In genomic region chr10:31656820-31657470, GRCh38 we compare ENCODE assay signal across 18 cellular contexts.
DNase-seq lines count a peak whose midpoint lies in the region; ATAC-seq and TF ChIP-seq lines count a peak whose summit lies in the region.
"Had no signal": no experiment of that assay in that cellular context is flagged by ENCODE, and none has a peak within 500 bp of the region (broad histone marks: within the 10 kb centered on the region; RNA-seq: fewer than 3 reads in every experiment).

No MANE protein-coding gene starts in this region.

- peaks cover 7% of the 10 kb centered on the region; the same call in 1 of the 2 replicates for H3K4me1 ChIP-seq in GM23338 (ENCODE audit: insufficient read depth)
- H3K4me1 ChIP-seq: Peyer's patch had no signal

- no peak overlapping the region for H3K4me2 ChIP-seq in GM23338

- H4K20me1 ChIP-seq in GM23338 (replicated peaks; ENCODE audit: insufficient read depth): no peaks in the 10 kb centered on the region

- H2AFZ ChIP-seq in GM23338: 0 out of 2 replicates have a peak overlapping the region, but pooled peaks have one; percentile 19

- no peaks in the 10 kb centered on the region for H3K79me2 ChIP-seq in GM23338 (replicated peaks; ENCODE audit: insufficient read depth)

- CTCF ChIA-PET in RWPE1 (lab: Yijun Ruan, JAX): interaction anchor here (0.7 kb wide), 1 partner anchor 19 kb away, joined by 5 read pairs; no protein-coding TSS in a partner anchor

- H3K4me3 Mint-ChIP-seq in GM23338: no peak overlapping the region
- H3K4me3 Mint-ChIP-seq: activated naive CD8-positive, alpha-beta T cell treated with anti-CD3 and anti-CD28 coated beads for 36 hours; activated T-cell treated with anti-CD3 and anti-CD28 coated beads, Interleukin-2, amount 50 U/mL, for 4 hours; central memory CD8-positive, alpha-beta T cell had no signal

- H3K4me3 ChIP-seq in GM23338: no peak overlapping the region
- H3K4me3 ChIP-seq: GM12878, Peyer's patch had no signal

- no peak overlapping the region for H3K27ac ChIP-seq in GM23338 (ENCODE audit: low read depth)
- H3K27ac ChIP-seq in RWPE1: no peak overlapping the region
- H3K27ac ChIP-seq: Peyer's patch, VCaP had no signal

- no peaks in the 10 kb centered on the region for H3F3A ChIP-seq in GM23338 (replicated peaks; ENCODE audit: low read depth)

- H3K36me3 Mint-ChIP-seq in GM23338 (ENCODE audit: low read depth): no peaks in the 10 kb centered on the region
- H3K36me3 Mint-ChIP-seq: activated naive CD8-positive, alpha-beta T cell treated with anti-CD3 and anti-CD28 coated beads for 36 hours had no signal

- no peak overlapping the region for H3K27ac Mint-ChIP-seq in GM23338
- H3K27ac Mint-ChIP-seq: activated naive CD8-positive, alpha-beta T cell treated with anti-CD3 and anti-CD28 coated beads for 36 hours had no signal

- DNase-seq in GM23338 (ENCODE audit: low spot score) (no peak), dermis microvascular lymphatic vessel endothelial cell (ENCODE audit: low read depth in 2 of 2) (peak; percentile 42 to 73), left kidney (ENCODE audit: low read depth, low spot score) (peak; percentile 10), smooth muscle cell of the brain vasculature (ENCODE audit: low read depth, low spot score) (peak; percentile 57), RWPE1 (ENCODE audit: low spot score) (no peak), NCI-H748 (lab: John Stamatoyannopoulos, UW; ENCODE audit: unreplicated experiment) (no peak)
- DNase-seq: activated CD4-positive, alpha-beta T cell treated with anti-CD3 and anti-CD28 coated beads, Interleukin-2, amount 50 U/mL, for 48 hours; activated naive CD8-positive, alpha-beta T cell treated with anti-CD3 and anti-CD28 coated beads for 36 hours; activated T-cell treated with anti-CD3 and anti-CD28 coated beads, Interleukin-2, amount 50 U/mL, for 4 hours; occipital lobe; Peyer's patch; stimulated activated naive CD4-positive, alpha-beta T cell; SW 1271 had no signal

- no peaks in the 10 kb centered on the region for H3K36me3 ChIP-seq in GM23338 (ENCODE audit: insufficient read depth)
- H3K36me3 ChIP-seq: Peyer's patch had no signal

- no peak for TF ChIP-seq CTCF in GM23338 (conservative IDR thresholded peaks at IDR 0.05; ENCODE audit: low read depth in 2 of 2)
- TF ChIP-seq CTCF in RWPE1 (conservative IDR thresholded peaks at IDR 0.05; ENCODE audit: low read depth): no peak

- no peaks in the 10 kb centered on the region for H3K27me3 Mint-ChIP-seq in GM23338 (ENCODE audit: insufficient read depth, low read depth, poor library complexity)

- ATAC-seq in GM23338 (no peak), esophagus mucosa (no peak), GM19035 (IDR thresholded peaks at IDR 0.05; ENCODE audit: unreplicated experiment) (no peak)
- ATAC-seq: activated T-cell treated with anti-CD3 and anti-CD28 coated beads, Interleukin-2, amount 50 U/mL, for 4 hours; GM12878 had no signal

- POLR2A ChIA-PET in RWPE1 (lab: Yijun Ruan, JAX; ENCODE audit: low non-redundant PET): no interaction called here

- no peaks in the 10 kb centered on the region for H3K27me3 ChIP-seq in GM23338 (ENCODE audit: insufficient read depth)
- H3K27me3 ChIP-seq: Peyer's patch had no signal

- peaks cover 10% of the 10 kb centered on the region; the same call in 2 of the 3 replicates for H3K4me1 Mint-ChIP-seq in GM23338
- H3K4me1 Mint-ChIP-seq: activated naive CD8-positive, alpha-beta T cell treated with anti-CD3 and anti-CD28 coated beads for 36 hours; central memory CD8-positive, alpha-beta T cell had no signal

- H3K9me3 Mint-ChIP-seq in GM23338: no peaks in the 10 kb centered on the region
- H3K9me3 Mint-ChIP-seq: activated naive CD8-positive, alpha-beta T cell treated with anti-CD3 and anti-CD28 coated beads for 36 hours; activated T-cell treated with anti-CD3 and anti-CD28 coated beads, Interleukin-2, amount 50 U/mL, for 4 hours; central memory CD8-positive, alpha-beta T cell had no signal

- peaks cover 6% of the 10 kb centered on the region; the same call in 1 of the 2 replicates for H3K9me2 ChIP-seq in GM23338 (ENCODE audit: insufficient read depth)

TF ChIP-seq in GM23338, 12 proteins besides CTCF, POLR2A, EP300 and RAD21 (continues in another document):
- TF ChIP-seq ZNF331 (CRISPR knock-in tag; IDR thresholded peaks at IDR 0.05; ENCODE audit: low read depth): no peak
- no peak for TF ChIP-seq REST (IDR thresholded peaks at IDR 0.05; ENCODE audit: unreplicated experiment)
- TF ChIP-seq EZH2phosphoT487 (IDR thresholded peaks at IDR 0.05; ENCODE audit: unreplicated experiment): no peak
- no peak for TF ChIP-seq POLR2AphosphoS5 (IDR thresholded peaks at IDR 0.05; ENCODE audit: low read depth)
- no peak for TF ChIP-seq NANOG (IDR thresholded peaks at IDR 0.05; ENCODE audit: borderline replicate concordance)
- no peak for TF ChIP-seq JUNB (IDR thresholded peaks at IDR 0.05; ENCODE audit: unreplicated experiment)
- no peak for TF ChIP-seq EZH2 (IDR thresholded peaks at IDR 0.05; ENCODE audit: low read depth, unreplicated experiment)

Comparison
In these comparisons a context has a peak if more than half of its experiments do, and no peak if none do; other contexts are left out.
1. DNase-seq: peak in dermis microvascular lymphatic vessel endothelial cell (2 of 2), left kidney (single experiment) and smooth muscle cell of the brain vasculature (single experiment); none in GM23338 (single experiment), RWPE1 (single experiment) and NCI-H748 (single experiment).